In the genomic region with DNA sequence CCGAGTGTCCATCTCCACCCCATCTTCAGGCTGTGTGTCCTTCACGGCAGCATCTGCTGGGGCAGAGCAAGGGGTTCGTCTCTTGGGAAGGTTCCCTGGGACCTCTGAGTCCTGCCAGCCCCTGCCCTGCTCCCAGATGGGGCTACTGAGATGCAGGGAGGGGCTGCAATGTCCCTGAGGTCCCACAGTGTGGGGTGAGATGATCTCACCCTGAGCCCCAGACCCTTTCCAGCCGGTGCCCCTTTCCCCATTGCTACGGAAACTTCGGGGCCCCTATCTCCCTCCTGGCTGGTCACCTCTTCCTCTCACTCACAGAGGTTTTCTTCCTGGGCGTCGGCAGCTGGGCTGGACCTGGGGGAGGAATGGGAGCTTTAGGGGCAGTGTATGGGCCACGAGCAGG, we compare ENCODE assay signal across 32 cellular contexts. TPM values are rescaled to one million over a fixed set of nuclear protein-coding genes. Genes with fewer than 3 reads are reported as not detected.
"Had no signal": no experiment of that assay in that cellular context is flagged by ENCODE, and none has a peak within 500 bp of the region (broad histone marks: within the 10 kb centered on the region; RNA-seq: fewer than 3 reads in every experiment).

No MANE protein-coding gene starts in this region.

- H3K36me3 Mint-ChIP-seq: naive thymus-derived CD8-positive, alpha-beta T cell had no signal

- H3K4me3 ChIP-seq: colonic mucosa, esophagus squamous epithelium, hepatocyte, left lung, pancreas, right lobe of liver, smooth muscle cell, suprapubic skin, thyroid gland had no signal

- DNase-seq: colonic mucosa; effector memory CD8-positive, alpha-beta T cell; erythroblast; esophagus squamous epithelium; foreskin melanocyte; left cardiac atrium; left lung; mesendoderm; naive thymus-derived CD8-positive, alpha-beta T cell; nephron progenitor cell; occipital lobe; pancreas; retina; right lobe of liver; stimulated activated CD4-positive, alpha-beta T cell treated with anti-CD3 and anti-CD28 coated beads, Interleukin-12 subunit alpha, Interleukin-12 subunit beta, amount 100 ng/mL, for 4 hours; stimulated activated CD4-positive, alpha-beta T cell treated with anti-CD3 and anti-CD28 coated beads, Interleukin-1b, Interleukin-23, amount 100 ng/mL, for 48 hours; stimulated activated CD4-positive, alpha-beta T cell treated with anti-CD3 and anti-CD28 coated beads, Interleukin-4, amount 100 ng/mL, for 1 hour; stimulated activated CD8-positive, alpha-beta memory T cell treated with anti-CD3 and anti-CD28 coated beads, Interleukin-4, amount 100 ng/mL, for 48 hours; stimulated activated naive CD4-positive, alpha-beta T cell; stimulated activated naive CD8-positive, alpha-beta T cell treated with anti-CD3 and anti-CD28 coated beads, Interleukin-15, amount 100 ng/mL, for 72 hours; thyroid gland; trophoblast cell had no signal

- H3K4me3 Mint-ChIP-seq: central memory CD8-positive, alpha-beta T cell; effector memory CD8-positive, alpha-beta T cell; naive thymus-derived CD8-positive, alpha-beta T cell; nephron progenitor cell; stimulated activated naive CD8-positive, alpha-beta T cell treated with anti-CD3 and anti-CD28 coated beads, Interleukin-15, amount 100 ng/mL, for 72 hours had no signal

- H3K9me3 ChIP-seq: colonic mucosa, esophagus squamous epithelium, left lung, pancreas, right lobe of liver, suprapubic skin, thyroid gland had no signal

- H3K4me1 ChIP-seq: colonic mucosa, esophagus squamous epithelium, pancreas, right lobe of liver, suprapubic skin, thyroid gland had no signal

- H3K36me3 ChIP-seq: colonic mucosa, esophagus squamous epithelium, pancreas, right lobe of liver, suprapubic skin, thyroid gland had no signal

- H3K9me3 Mint-ChIP-seq: central memory CD8-positive, alpha-beta T cell; effector memory CD8-positive, alpha-beta T cell; naive thymus-derived CD8-positive, alpha-beta T cell; stimulated activated naive CD8-positive, alpha-beta T cell treated with anti-CD3 and anti-CD28 coated beads, Interleukin-15, amount 100 ng/mL, for 72 hours had no signal

- H3K27ac Mint-ChIP-seq: effector memory CD8-positive, alpha-beta T cell; nephron progenitor cell; stimulated activated naive CD8-positive, alpha-beta T cell treated with anti-CD3 and anti-CD28 coated beads, Interleukin-15, amount 100 ng/mL, for 72 hours had no signal

- H3K4me1 Mint-ChIP-seq: central memory CD8-positive, alpha-beta T cell; nephron progenitor cell; stimulated activated naive CD8-positive, alpha-beta T cell treated with anti-CD3 and anti-CD28 coated beads, Interleukin-15, amount 100 ng/mL, for 72 hours had no signal

- ATAC-seq: effector memory CD8-positive, alpha-beta T cell; left cardiac atrium; left lung; naive thymus-derived CD8-positive, alpha-beta T cell; pancreas; right lobe of liver; stimulated activated naive CD8-positive, alpha-beta T cell treated with anti-CD3 and anti-CD28 coated beads, Interleukin-15, amount 100 ng/mL, for 72 hours had no signal

- H3K27ac ChIP-seq: colonic mucosa, esophagus squamous epithelium, hepatocyte, left lung, pancreas, right lobe of liver, suprapubic skin, thyroid gland had no signal

- H3K27me3 ChIP-seq: colonic mucosa, hepatocyte, pancreas, right lobe of liver, thyroid gland had no signal

RNA-seq across cellular contexts. Expression of a gene that starts 5.0 kb away (rescaled TPM):
- total RNA-seq: chondrocyte, dermis microvascular lymphatic vessel endothelial cell, hepatocyte, kidney epithelial cell, lung microvascular endothelial cell, myocyte, occipital lobe, pulmonary artery endothelial cell, smooth muscle cell had no signal

RNA-seq across cellular contexts. Expression of a gene that starts 18.9 kb away (rescaled TPM):
- total RNA-seq: chondrocyte, dermis microvascular lymphatic vessel endothelial cell, lung microvascular endothelial cell, myocyte, pulmonary artery endothelial cell, smooth muscle cell had no signal

RNA-seq across cellular contexts. Expression of a gene that starts 33.4 kb away (rescaled TPM):
- total RNA-seq: chondrocyte, dermis microvascular lymphatic vessel endothelial cell, hepatocyte, kidney epithelial cell, lung microvascular endothelial cell, myocyte, occipital lobe, pulmonary artery endothelial cell, smooth muscle cell had no signal

RNA-seq across cellular contexts. Expression of a gene that starts 37.0 kb away (rescaled TPM):
- total RNA-seq: chondrocyte; dermis microvascular lymphatic vessel endothelial cell; hepatocyte; lung microvascular endothelial cell; myocyte; naive thymus-derived CD8-positive, alpha-beta T cell; pulmonary artery endothelial cell; smooth muscle cell; suprapubic skin had no signal

RNA-seq across cellular contexts. Expression of a gene that starts 53.1 kb away (rescaled TPM):
- total RNA-seq: chondrocyte, dermis microvascular lymphatic vessel endothelial cell, hepatocyte, lung microvascular endothelial cell, myocyte, occipital lobe, pulmonary artery endothelial cell, smooth muscle cell had no signal
